24 cellular contexts compared by ENCODE assay signal in genomic region chr5:152077-152476, GRCh38. TPM values are rescaled to one million over a fixed set of nuclear protein-coding genes. Genes with fewer than 3 reads are reported as not detected.
DNase-seq lines count a peak whose midpoint lies in the region; ATAC-seq, FAIRE-seq and TF ChIP-seq lines count a peak whose summit lies in the region.
"Had no signal": no experiment of that assay in that cellular context is flagged by ENCODE, and none has a peak within 500 bp of the region (broad histone marks: within the 10 kb centered on the region; RNA-seq: fewer than 3 reads in every experiment).

No MANE protein-coding gene starts in this region.

- no peaks in the 10 kb centered on the region for H3K9me1 ChIP-seq in K562 (ENCODE audit: control insufficient read depth, insufficient read depth, low read length)

- peaks cover 66% of the 10 kb centered on the region for H3K36me3 ChIP-seq in BLaER1
- no peaks in the 10 kb centered on the region for H3K36me3 ChIP-seq in K562 (ENCODE audit: control insufficient read depth, insufficient read depth, low read length)
- H3K36me3 ChIP-seq: BE2C had no signal

- H3K4me1 ChIP-seq in BLaER1 (peaks cover 71% of the 10 kb centered on the region), H9 (ENCODE audit: insufficient read depth, low read length) (no peaks in the 10 kb centered on the region), K562 (replicated peaks in 1 of 2; ENCODE audit: control insufficient read depth in 2 of 2, insufficient read depth in 2 of 2, low read length in 2 of 2) (no peaks in the 10 kb centered on the region)
- H3K4me1 ChIP-seq: A549, BE2C, Caco-2 had no signal

- H3T11ph ChIP-seq in H9 (ENCODE audit: low read length): no peak overlapping the region

- H3K27me3 Mint-ChIP-seq in H9 (ENCODE audit: low read depth): no peaks in the 10 kb centered on the region; the same call in 1 of the 2 replicates

- H2BK15ac ChIP-seq in H9 (ENCODE audit: low read depth, low read length): no peak overlapping the region

- no peak overlapping the region for H2BK12ac ChIP-seq in H9 (ENCODE audit: insufficient read length, low read depth, low read length)

- H3K4me2 ChIP-seq in BLaER1: peak overlapping the region; percentile 82
- H3K4me2 ChIP-seq in H9 (ENCODE audit: insufficient read depth, insufficient read length, low read length): no peak overlapping the region
- no peak overlapping the region for H3K4me2 ChIP-seq in K562 (ENCODE audit: insufficient read depth, low read length)
- H3K4me2 ChIP-seq: A549 had no signal

- no peak for TF ChIP-seq RAD21 in Ishikawa (IDR thresholded peaks at IDR 0.05; ENCODE audit: low read depth)
- no peak for TF ChIP-seq RAD21 in K562 (CRISPR knock-in tag; conservative IDR thresholded peaks at IDR 0.05 in 1 of 2, IDR thresholded peaks at IDR 0.05 in 1 of 2)

- no peak overlapping the region for H2BK120ac ChIP-seq in H9 (ENCODE audit: low read depth, low read length, poor library complexity, severe bottlenecking)

- no peak overlapping the region for H3K9ac ChIP-seq in BLaER1
- H3K9ac ChIP-seq in H9 (ENCODE audit: extremely low read depth, insufficient read length, low read length): no peak overlapping the region
- H3K9ac ChIP-seq in K562 (ENCODE audit: insufficient read depth in 1 of 2, low read depth in 2 of 2, low read length in 2 of 2): no peak overlapping the region

- no peak overlapping the region for H2BK5ac ChIP-seq in H9 (ENCODE audit: insufficient read length, low read length)

- DNase-seq in H9 (no peak), K562 (ENCODE audit: extremely low read depth in 1 of 4, low spot score in 3 of 4) (no peak), NCI-H1436 treated with DMSO at 0.1 percent for 48 hours (lab: John Stamatoyannopoulos, UW) (no peak), NCI-H1694 (lab: John Stamatoyannopoulos, UW) (no peak)
- DNase-seq: 8988T; ACHN; AML-193; BE2C; Caco-2; CD4-positive, CD25-positive, alpha-beta regulatory T cell; CD8-positive, alpha-beta T cell; DMS153; DND-41; GOT3; HCEC 1CT had no signal

- CTCF ChIA-PET in K562 (lab: Yijun Ruan, JAX; ENCODE audit: low intra/inter-chr PET ratio): no interaction called here

- peaks cover 9 to 11% of the 10 kb centered on the region in 2 experiments for H3K9me3 Mint-ChIP-seq in H9

- no peak for TF ChIP-seq CTCF in H9 (conservative IDR thresholded peaks at IDR 0.05)
- no peak for TF ChIP-seq CTCF in K562 (IDR thresholded peaks at IDR 0.05 in 2 of 3, conservative IDR thresholded peaks at IDR 0.05 in 1 of 3; ENCODE audit: insufficient read depth in 2 of 3, low read depth in 1 of 3, low read length in 3 of 3)

- H4K5ac ChIP-seq in H9 (ENCODE audit: insufficient read length, low read depth, low read length): no peak overlapping the region

- no peak overlapping the region for H3K23ac ChIP-seq in H9 (ENCODE audit: insufficient read length, low read depth, low read length)

- H3K27ac ChIP-seq in BLaER1 (peak overlapping the region; percentile 77), H9 (ENCODE audit: insufficient read length, low read depth, low read length) (no peak overlapping the region), K562 (ENCODE audit: extremely low read depth, low read depth, low read length) (no peak overlapping the region)
- H3K27ac ChIP-seq: A549, C4-2B had no signal

- TF ChIP-seq EP300 in Ishikawa (IDR thresholded peaks at IDR 0.05; ENCODE audit: borderline replicate concordance) (no peak), K562 (IDR thresholded peaks at IDR 0.05; ENCODE audit: low read length) (no peak)

- H3K4ac ChIP-seq in H9 (ENCODE audit: low read depth, low read length): no peak overlapping the region

- in situ Hi-C loops in K562 (cut with MboI): no loop called here

- TF ChIP-seq POLR2A in K562 (conservative IDR thresholded peaks at IDR 0.05): no peak

- POLR2A ChIA-PET in K562 (lab: Yijun Ruan, JAX): interaction anchor here (1.6 kb wide), 1 partner anchor 39 kb away, joined by 4 read pairs; the partner anchor contains the start of gene LRRC14B

- no peak overlapping the region for H3K56ac ChIP-seq in H9 (ENCODE audit: insufficient read length, low read depth, low read length)

- H3K27me3 ChIP-seq in BLaER1 (no peaks in the 10 kb centered on the region), H9 (ENCODE audit: insufficient read depth, low read length) (no peaks in the 10 kb centered on the region), K562 (ENCODE audit: control insufficient read depth in 2 of 2, insufficient read depth in 2 of 2, low read length in 2 of 2) (peaks cover 26 to 40% of the 10 kb centered on the region in 2 experiments; a peak in 4 of 5 replicates)

- no peak overlapping the region for H3K4me3 Mint-ChIP-seq in H9
- H3K4me3 Mint-ChIP-seq: CD4-positive, CD25-positive, alpha-beta regulatory T cell; CD8-positive, alpha-beta T cell had no signal

- H3K27ac Mint-ChIP-seq in H9: peak overlapping the region in 2 of 3 experiments; percentile 15 to 32; a peak in 1 of 7 replicates
- H3K27ac Mint-ChIP-seq: CD4-positive, CD25-positive, alpha-beta regulatory T cell; CD8-positive, alpha-beta T cell had no signal

- no peak for FAIRE-seq in K562 (lab: Jason Lieb, UNC)
- FAIRE-seq: A549, G401.6, GM12892, H54 had no signal

- no peaks in the 10 kb centered on the region for H4K20me1 ChIP-seq in BLaER1
- no peaks in the 10 kb centered on the region for H4K20me1 ChIP-seq in H9 (ENCODE audit: control insufficient read depth, insufficient read depth, insufficient read length)
- H4K20me1 ChIP-seq in K562 (replicated peaks; ENCODE audit: control insufficient read depth, insufficient read depth, low read length): peaks cover 1% of the 10 kb centered on the region; the same call in 1 of the 2 replicates

- no peaks in the 10 kb centered on the region for H3K23me2 ChIP-seq in H9 (ENCODE audit: insufficient read length, low read depth, low read length, poor library complexity, severe bottlenecking)

- H2AK5ac ChIP-seq in H9 (ENCODE audit: insufficient read length, low read length): no peak overlapping the region

- ATAC-seq in K562: no peak
- ATAC-seq in GM19328 (IDR thresholded peaks at IDR 0.05; ENCODE audit: unreplicated experiment): no peak
- ATAC-seq in GM19035 (IDR thresholded peaks at IDR 0.05; ENCODE audit: unreplicated experiment): no peak
- ATAC-seq: A549; CD8-positive, alpha-beta T cell had no signal

- no peaks in the 10 kb centered on the region for H3K79me1 ChIP-seq in H9 (ENCODE audit: insufficient read depth, low read depth, low read length, poor library complexity, severe bottlenecking)

- H3K79me2 ChIP-seq in H9 (ENCODE audit: insufficient read depth, low read length): no peaks in the 10 kb centered on the region
- no peaks in the 10 kb centered on the region for H3K79me2 ChIP-seq in K562 (ENCODE audit: control insufficient read depth, insufficient read depth, low read length)

- peaks cover 4 to 6% of the 10 kb centered on the region in 2 experiments for H3K4me1 Mint-ChIP-seq in H9
- H3K4me1 Mint-ChIP-seq: CD4-positive, CD25-positive, alpha-beta regulatory T cell had no signal

- BruUV-seq in K562 (replicated peaks; lab: Mats Ljungman, UMichigan): no TSS peak

- H3K36me3 Mint-ChIP-seq in H9 (ENCODE audit: insufficient read depth in 1 of 3, low read depth in 3 of 3): peaks cover 39 to 93% (median 93%) of the 10 kb centered on the region in 3 experiments
- H3K36me3 Mint-ChIP-seq: CD4-positive, CD25-positive, alpha-beta regulatory T cell had no signal

- no peak overlapping the region for H4K91ac ChIP-seq in H9 (ENCODE audit: insufficient read length, low read depth, low read length)

- no peak overlapping the region for H3K18ac ChIP-seq in H9 (ENCODE audit: insufficient read length, low read depth, low read length)

- H2BK20ac ChIP-seq in H9 (ENCODE audit: low read depth, low read length, poor library complexity, severe bottlenecking): no peak overlapping the region

- no peak overlapping the region for H3K14ac ChIP-seq in H9 (ENCODE audit: insufficient read depth, low read length)

- H2AFZ ChIP-seq in H9 (ENCODE audit: low read length): no peak overlapping the region
- H2AFZ ChIP-seq in K562 (ENCODE audit: low read depth, low read length): no peak overlapping the region

- no peak overlapping the region for H3K4me3 ChIP-seq in BLaER1
- no peak overlapping the region for H3K4me3 ChIP-seq in K562
- H3K4me3 ChIP-seq: A549 had no signal

- H4K8ac ChIP-seq in H9 (replicated peaks; ENCODE audit: insufficient read length, low read depth, low read length): no peak overlapping the region

- intact Hi-C loops in K562 (cut with micrococcal nuclease): no loop called here

- H3K9me3 ChIP-seq in BLaER1 (peaks cover 21% of the 10 kb centered on the region), H9 (ENCODE audit: control insufficient read depth, low read depth, low read length) (peaks cover 5% of the 10 kb centered on the region), K562 (replicated peaks; ENCODE audit: control insufficient read depth, insufficient read depth, low read depth, low read length) (peaks cover 2% of the 10 kb centered on the region)
- H3K9me3 ChIP-seq: BE2C had no signal

- WGBS in H9 (ENCODE audit: extremely low coverage, insufficient read length, low lambda C conversion rate): no CpG with 5 or more reads among the region's 6 CpGs
- WGBS in K562 (ENCODE audit: insufficient coverage, low coverage, missing lambda C conversion rate): 23% methylated on average over 6 of the region's 6 CpGs

TF ChIP-seq in Ishikawa, 13 proteins besides CTCF, POLR2A, EP300 and RAD21 (continues in another document):
- TF ChIP-seq TAF1 (IDR thresholded peaks at IDR 0.05; ENCODE audit: low read depth) (no peak), ZBTB7A (IDR thresholded peaks at IDR 0.05; ENCODE audit: low read depth) (no peak)

TF ChIP-seq in K562, 482 proteins besides CTCF, POLR2A, EP300 and RAD21 (continues in another document):
- no peak for TF ChIP-seq ETS2 (tag; IDR thresholded peaks at IDR 0.05; ENCODE audit: borderline replicate concordance, poor library complexity, severe bottlenecking)
- TF ChIP-seq CEBPB (tag; IDR thresholded peaks at IDR 0.05): peak; percentile 58; the same call in 1 of the 2 replicates

RNA-seq across cellular contexts. Expression of gene LRRC14B, which starts 39.2 kb away (rescaled TPM):
- not detected in 2 replicates for total RNA-seq in H9 (2021)
- not detected in 2 replicates for total RNA-seq in K562 (2011; cell fraction: chromatin; rRNA removed; ENCODE audit: low replicate concordance)
- not detected in 2 replicates for total RNA-seq in K562 (2011; cell fraction: nucleolus; rRNA removed)
- total RNA-seq in K562 (2011; cell fraction: nucleoplasm; rRNA removed): not detected in 2 replicates
- not detected in 2 replicates for total RNA-seq in K562 (2014; rRNA removed)
- total RNA-seq in K562 (2014; rRNA removed; fragmentation: Illumina TruSeq; extraction: Trizol): not detected in 2 replicates
- not detected in 2 replicates for total RNA-seq in K562 (2015; rRNA removed; fragmentation: Illumina TruSeq; extraction: Trizol)
- not detected in 2 replicates for total RNA-seq in K562 (2021)
- not detected in 2 replicates for polyA plus RNA-seq in K562 (2011; rRNA removed)
- polyA plus RNA-seq in K562 (2011; cell fraction: cytosol; rRNA removed): not detected in 2 replicates
- polyA plus RNA-seq in K562 (2011; cell fraction: nucleus; rRNA removed): not detected in 2 replicates
- not detected in 2 replicates for polyA plus RNA-seq in K562 (2012)
- not detected in 2 replicates for polyA plus RNA-seq in K562 (2014; fragmentation: Illumina TruSeq; extraction: Trizol)
- not detected for polyA plus RNA-seq in K562 (2014; fragmentation: Nextera tagmentation; extraction: Ambion mirVana)
- polyA plus RNA-seq in K562 (2014; rRNA removed): not detected in 2 replicates
- polyA minus RNA-seq in K562 (2011; rRNA and poly(A)+ RNA removed): not detected in 2 replicates
- polyA minus RNA-seq in K562 (2011; cell fraction: cytosol; rRNA and poly(A)+ RNA removed): not detected in 2 replicates
- not detected in 2 replicates for polyA minus RNA-seq in K562 (2011; cell fraction: nucleus; rRNA and poly(A)+ RNA removed)
- total RNA-seq: Caco-2; CD4-positive, CD25-positive, alpha-beta regulatory T cell; CD8-positive, alpha-beta T cell had no signal
- polyA plus RNA-seq: A549; CD4-positive, CD25-positive, alpha-beta regulatory T cell had no signal
